ENCODE assay signal across 16 cellular contexts in genomic region chr17:19613979-19614378, GRCh38. TPM values are rescaled to one million over a fixed set of nuclear protein-coding genes. Genes with fewer than 3 reads are reported as not detected.
A peak's percentile ranks its signal among the peaks of the same experiment; 100 is the strongest.
DNase-seq lines count a peak whose midpoint lies in the region; ATAC-seq and TF ChIP-seq lines count a peak whose summit lies in the region.
"Had no signal": no experiment of that assay in that cellular context is flagged by ENCODE, and none has a peak within 500 bp of the region (broad histone marks: within the 10 kb centered on the region; RNA-seq: fewer than 3 reads in every experiment).

No MANE protein-coding gene starts in this region.

- H3K4me3 Mint-ChIP-seq in central memory CD8-positive, alpha-beta T cell = no peak overlapping the region
- no peak overlapping the region for H3K4me3 Mint-ChIP-seq in memory B cell
- H3K4me3 Mint-ChIP-seq in MCF 10A (ENCODE audit: unreplicated experiment) = no peak overlapping the region
- H3K4me3 Mint-ChIP-seq: B cell had no signal

- 86% methylated on average over 10 of the region's 10 CpGs for WGBS in prostate gland

- H3K9me2 ChIP-seq in MM.1S (replicated peaks; ENCODE audit: insufficient read depth, low read length) = no peaks in the 10 kb centered on the region

- peak overlapping the region; percentile 9; the same call in 1 of the 2 replicates for H2AFZ ChIP-seq in MM.1S (ENCODE audit: low read length)

- DNase-seq in MM.1S (no peak), memory B cell (ENCODE audit: low spot score in 2 of 2) (no peak), MCF 10A (ENCODE audit: unreplicated experiment) (no peak), prostate gland (ENCODE audit: low spot score) (no peak)
- DNase-seq in central memory CD8-positive, alpha-beta T cell (ENCODE audit: low spot score in 2 of 2) = no peak
- DNase-seq in stimulated activated naive CD8-positive, alpha-beta T cell treated with anti-CD3 and anti-CD28 coated beads, Interleukin-15, Interleukin-2, amounts not matched to agents 100 U/mL and 50 U/mL, for 24 hours = no peak
- DNase-seq: CD4-positive, alpha-beta memory T cell; DMS153; DMS79 treated with DMSO at 0.1 percent for 48 hours; EL; GDM1; HCEC 1CT; HFFc6 had no signal

- peaks cover 9% of the 10 kb centered on the region for H3K27me3 Mint-ChIP-seq in central memory CD8-positive, alpha-beta T cell
- peaks cover 3% of the 10 kb centered on the region for H3K27me3 Mint-ChIP-seq in memory B cell
- H3K27me3 Mint-ChIP-seq in MCF 10A (ENCODE audit: insufficient read depth, unreplicated experiment) = no peaks in the 10 kb centered on the region
- H3K27me3 Mint-ChIP-seq: B cell had no signal

- intact Hi-C loops in MCF 10A (cut with micrococcal nuclease) = no loop called here
- intact Hi-C loops in prostate gland (cut with DNase I) = no loop called here

- CTCF ChIA-PET in MCF 10A (lab: Yijun Ruan, JAX) = interaction anchor here (1.1 kb wide), 1 partner anchor 95 kb away, joined by 3 read pairs; no protein-coding TSS in a partner anchor

- H3K9me3 ChIP-seq in MM.1S (replicated peaks; ENCODE audit: insufficient read depth, low read length) (no peaks in the 10 kb centered on the region), prostate gland (no peaks in the 10 kb centered on the region)

- peaks cover 7% of the 10 kb centered on the region for H3K4me1 Mint-ChIP-seq in central memory CD8-positive, alpha-beta T cell
- H3K4me1 Mint-ChIP-seq in memory B cell = peaks cover 3% of the 10 kb centered on the region
- no peaks in the 10 kb centered on the region for H3K4me1 Mint-ChIP-seq in MCF 10A (ENCODE audit: insufficient read depth, unreplicated experiment)

- H3K79me2 ChIP-seq in MM.1S (ENCODE audit: low read length) = no peaks in the 10 kb centered on the region

- no peaks in the 10 kb centered on the region for H3F3A ChIP-seq in MM.1S (ENCODE audit: insufficient read depth, low read length)

- H3K27ac Mint-ChIP-seq in central memory CD8-positive, alpha-beta T cell (ENCODE audit: low read depth) = peak overlapping the region; percentile 82
- H3K27ac Mint-ChIP-seq in memory B cell = peak overlapping the region; percentile 31
- no peak overlapping the region for H3K27ac Mint-ChIP-seq in MCF 10A (ENCODE audit: low read depth, unreplicated experiment)
- H3K27ac Mint-ChIP-seq: B cell, HFFc6 had no signal

- POLR2A ChIA-PET in MCF 10A (lab: Yijun Ruan, JAX) = no interaction called here

- H3K36me3 ChIP-seq in MM.1S (replicated peaks; ENCODE audit: insufficient read depth, low read length) = no peaks in the 10 kb centered on the region
- no peaks in the 10 kb centered on the region for H3K36me3 ChIP-seq in prostate gland

- TF ChIP-seq CTCF in MM.1S (IDR thresholded peaks at IDR 0.05; ENCODE audit: low read length) (no peak), MCF 10A (IDR thresholded peaks at IDR 0.05; ENCODE audit: unreplicated experiment) (no peak), prostate gland (IDR thresholded peaks at IDR 0.05) (no peak)

- H3K4me3 ChIP-seq in MM.1S (ENCODE audit: low read length) = no peak overlapping the region
- H3K4me3 ChIP-seq in prostate gland = no peak overlapping the region

- H3K27ac ChIP-seq in MM.1S (ENCODE audit: low read length) (no peak overlapping the region), prostate gland (no peak overlapping the region)
- H3K27ac ChIP-seq: C4-2B had no signal

- H3K36me3 Mint-ChIP-seq in central memory CD8-positive, alpha-beta T cell (ENCODE audit: insufficient read depth) = no peaks in the 10 kb centered on the region
- peaks cover 3% of the 10 kb centered on the region for H3K36me3 Mint-ChIP-seq in memory B cell
- H3K36me3 Mint-ChIP-seq in MCF 10A (ENCODE audit: insufficient read depth, unreplicated experiment) = no peaks in the 10 kb centered on the region

- H3K4me1 ChIP-seq in MM.1S (ENCODE audit: low read length) = no peaks in the 10 kb centered on the region
- H3K4me1 ChIP-seq in prostate gland (replicated peaks) = no peaks in the 10 kb centered on the region

- H4K20me1 ChIP-seq in MM.1S (ENCODE audit: insufficient read depth, low read length) = no peaks in the 10 kb centered on the region

- H3K4me2 ChIP-seq in MM.1S (ENCODE audit: low read depth, low read length) = no peak overlapping the region

- TF ChIP-seq POLR2A in prostate gland (IDR thresholded peaks at IDR 0.05) = no peak

- H3K27me3 ChIP-seq in MM.1S (replicated peaks; ENCODE audit: insufficient read depth, low read length) (no peaks in the 10 kb centered on the region), prostate gland (replicated peaks; ENCODE audit: insufficient read depth) (no peaks in the 10 kb centered on the region)

- peaks cover 14% of the 10 kb centered on the region for H3K9me3 Mint-ChIP-seq in central memory CD8-positive, alpha-beta T cell
- H3K9me3 Mint-ChIP-seq in memory B cell (peaks cover 10% of the 10 kb centered on the region), MCF 10A (ENCODE audit: unreplicated experiment) (peaks cover 19% of the 10 kb centered on the region)

- no peak overlapping the region for H3K9ac ChIP-seq in MM.1S (ENCODE audit: low read length)

- ATAC-seq in central memory CD8-positive, alpha-beta T cell (replicated peaks; ENCODE audit: extremely low read depth, poor library complexity, severe bottlenecking) = no peak
- no peak for ATAC-seq in memory B cell (ENCODE audit: low read depth)
- no peak for ATAC-seq in stimulated activated naive CD8-positive, alpha-beta T cell treated with anti-CD3 and anti-CD28 coated beads, Interleukin-15, Interleukin-2, amounts not matched to agents 100 U/mL and 50 U/mL, for 24 hours
- no peak for ATAC-seq in GM21737 (IDR thresholded peaks at IDR 0.05; ENCODE audit: unreplicated experiment)

- no TSS peak for BruUV-seq in MCF 10A (replicated peaks; lab: Mats Ljungman, UMichigan)

RNA-seq across cellular contexts. Expression of gene ALDH3A2, which starts 34.6 kb away (rescaled TPM):
- total RNA-seq in MCF 10A (2022) = 40.3 and 50.9 TPM in 2 replicates
- total RNA-seq in prostate gland = 100 to 1,000 TPM; 202 to 357 TPM
